25 cellular contexts compared by ENCODE assay signal in the genomic region with DNA sequence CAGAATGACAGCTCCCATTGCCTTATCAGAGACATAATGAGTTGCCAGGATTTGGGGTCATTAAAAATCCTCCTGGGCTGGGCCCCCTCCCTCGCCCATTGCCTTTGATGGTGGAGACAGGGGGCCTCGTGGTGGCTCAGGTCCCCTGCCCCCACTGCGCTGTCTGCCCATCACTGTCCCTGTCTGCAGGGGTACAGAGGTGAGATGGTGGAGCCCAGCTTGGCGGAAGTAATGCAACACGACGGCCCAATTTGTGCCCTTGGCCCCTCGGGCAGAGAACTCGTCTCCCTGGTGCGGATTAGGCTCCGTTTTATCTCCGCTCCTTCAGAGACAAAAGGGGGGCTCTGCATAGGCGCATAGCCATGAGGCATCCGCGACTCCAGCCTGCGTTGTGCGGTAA.
"Had no signal": no experiment of that assay in that cellular context is flagged by ENCODE, and none has a peak within 500 bp of the region (broad histone marks: within the 10 kb centered on the region; RNA-seq: fewer than 3 reads in every experiment).

No MANE protein-coding gene starts in this region.

- H3K36me3 ChIP-seq: left ventricle myocardium inferior, neutrophil, right atrium auricular region, right lobe of liver, tibial nerve, upper lobe of left lung, vagina had no signal

- H3K4me2 ChIP-seq: smooth muscle cell had no signal

- ATAC-seq: mucosa of descending colon; naive thymus-derived CD4-positive, alpha-beta T cell; natural killer cell treated with Interleukin-12 subunit alpha and Interleukin-12 subunit beta and Interleukin-15 and Interleukin-18, amount 100 ng/mL, for 72 hours; right lobe of liver; stimulated activated naive CD8-positive, alpha-beta T cell treated with anti-CD3 and anti-CD28 coated beads, Interleukin-15, amount 100 ng/mL, for 72 hours had no signal

- H3K9me3 ChIP-seq: left ventricle myocardium inferior, mucosa of descending colon, neutrophil, psoas muscle, right atrium auricular region, right lobe of liver, tibial nerve, upper lobe of left lung, vagina had no signal

- H3K4me1 Mint-ChIP-seq: immature natural killer cell; naive thymus-derived CD4-positive, alpha-beta T cell; stimulated activated memory B cell treated with anti-CD40 and anti-IgM and Interleukin-4, amounts not matched to agents 10 μg/mL and 1 μg/mL and 100 μg/mL, for 72 hours; stimulated activated naive CD8-positive, alpha-beta T cell treated with anti-CD3 and anti-CD28 coated beads, Interleukin-15, amount 100 ng/mL, for 72 hours had no signal

- H3K27me3 Mint-ChIP-seq: stimulated activated naive CD8-positive, alpha-beta T cell treated with anti-CD3 and anti-CD28 coated beads, Interleukin-15, amount 100 ng/mL, for 72 hours had no signal

- H3K27ac ChIP-seq: left ventricle myocardium inferior, neutrophil, parathyroid adenoma, psoas muscle, right atrium auricular region, right lobe of liver, tibial nerve, upper lobe of left lung, vagina had no signal

- H3K4me1 ChIP-seq: parathyroid adenoma, right lobe of liver, tibial nerve, upper lobe of left lung, vagina had no signal

- H2AFZ ChIP-seq: parathyroid adenoma had no signal

- H3K79me2 ChIP-seq: parathyroid adenoma had no signal

- H3K4me3 ChIP-seq: left ventricle myocardium inferior, lung, mucosa of descending colon, psoas muscle, right atrium auricular region, right lobe of liver, smooth muscle cell, tibial nerve, upper lobe of left lung, vagina had no signal

- FAIRE-seq: islet of Langerhans had no signal

- H3K4me3 Mint-ChIP-seq: immature natural killer cell; naive thymus-derived CD4-positive, alpha-beta T cell; natural killer cell treated with Interleukin-12 subunit alpha and Interleukin-12 subunit beta and Interleukin-15 and Interleukin-18, amount 100 ng/mL, for 72 hours; stimulated activated memory B cell treated with anti-CD40 and anti-IgM and Interleukin-4, amounts not matched to agents 10 μg/mL and 1 μg/mL and 100 μg/mL, for 72 hours; stimulated activated naive CD8-positive, alpha-beta T cell treated with anti-CD3 and anti-CD28 coated beads, Interleukin-15, amount 100 ng/mL, for 72 hours had no signal

- H3K27me3 ChIP-seq: neutrophil, right atrium auricular region, right lobe of liver, tibial nerve, upper lobe of left lung, vagina had no signal

- H3K9ac ChIP-seq: parathyroid adenoma had no signal

- H3K36me3 Mint-ChIP-seq: immature natural killer cell; naive thymus-derived CD4-positive, alpha-beta T cell; natural killer cell treated with Interleukin-12 subunit alpha and Interleukin-12 subunit beta and Interleukin-15 and Interleukin-18, amount 100 ng/mL, for 72 hours; stimulated activated memory B cell treated with anti-CD40 and anti-IgM and Interleukin-4, amounts not matched to agents 10 μg/mL and 1 μg/mL and 100 μg/mL, for 72 hours had no signal

- H3K9me3 Mint-ChIP-seq: immature natural killer cell; natural killer cell treated with Interleukin-12 subunit alpha and Interleukin-12 subunit beta and Interleukin-15 and Interleukin-18, amount 100 ng/mL, for 72 hours; stimulated activated naive CD8-positive, alpha-beta T cell treated with anti-CD3 and anti-CD28 coated beads, Interleukin-15, amount 100 ng/mL, for 72 hours had no signal

- H3K27ac Mint-ChIP-seq: immature natural killer cell; naive thymus-derived CD4-positive, alpha-beta T cell; natural killer cell treated with Interleukin-12 subunit alpha and Interleukin-12 subunit beta and Interleukin-15 and Interleukin-18, amount 100 ng/mL, for 72 hours; stimulated activated memory B cell treated with anti-CD40 and anti-IgM and Interleukin-4, amounts not matched to agents 10 μg/mL and 1 μg/mL and 100 μg/mL, for 72 hours; stimulated activated naive CD8-positive, alpha-beta T cell treated with anti-CD3 and anti-CD28 coated beads, Interleukin-15, amount 100 ng/mL, for 72 hours had no signal

- DNase-seq: immature natural killer cell; midbrain; mucosa of descending colon; naive thymus-derived CD4-positive, alpha-beta T cell; occipital lobe; right lobe of liver; stimulated activated CD4-positive, alpha-beta T cell treated with anti-CD3 and anti-CD28 coated beads, Interleukin-1b, Interleukin-23, amount 100 ng/mL, for 48 hours; stimulated activated CD4-positive, alpha-beta T cell treated with anti-CD3 and anti-CD28 coated beads, Interleukin-2, amount 100 ng/mL, for 48 hours; stimulated activated CD4-positive, alpha-beta T cell treated with anti-CD3 and anti-CD28 coated beads, Interleukin-4, amount 100 ng/mL, for 4 hours; stimulated activated CD8-positive, alpha-beta memory T cell treated with anti-CD3 and anti-CD28 coated beads, Interleukin-4, amount 100 ng/mL, for 48 hours; stimulated activated naive CD4-positive, alpha-beta T cell treated with Interleukin-2 at 50 U/mL for 16 hours; stimulated activated naive CD8-positive, alpha-beta T cell treated with anti-CD3 and anti-CD28 coated beads, Interleukin-15, amount 100 ng/mL, for 72 hours; upper lobe of left lung had no signal
